Comparison of ENCODE assay signal across 12 cellular contexts in the genomic region with DNA sequence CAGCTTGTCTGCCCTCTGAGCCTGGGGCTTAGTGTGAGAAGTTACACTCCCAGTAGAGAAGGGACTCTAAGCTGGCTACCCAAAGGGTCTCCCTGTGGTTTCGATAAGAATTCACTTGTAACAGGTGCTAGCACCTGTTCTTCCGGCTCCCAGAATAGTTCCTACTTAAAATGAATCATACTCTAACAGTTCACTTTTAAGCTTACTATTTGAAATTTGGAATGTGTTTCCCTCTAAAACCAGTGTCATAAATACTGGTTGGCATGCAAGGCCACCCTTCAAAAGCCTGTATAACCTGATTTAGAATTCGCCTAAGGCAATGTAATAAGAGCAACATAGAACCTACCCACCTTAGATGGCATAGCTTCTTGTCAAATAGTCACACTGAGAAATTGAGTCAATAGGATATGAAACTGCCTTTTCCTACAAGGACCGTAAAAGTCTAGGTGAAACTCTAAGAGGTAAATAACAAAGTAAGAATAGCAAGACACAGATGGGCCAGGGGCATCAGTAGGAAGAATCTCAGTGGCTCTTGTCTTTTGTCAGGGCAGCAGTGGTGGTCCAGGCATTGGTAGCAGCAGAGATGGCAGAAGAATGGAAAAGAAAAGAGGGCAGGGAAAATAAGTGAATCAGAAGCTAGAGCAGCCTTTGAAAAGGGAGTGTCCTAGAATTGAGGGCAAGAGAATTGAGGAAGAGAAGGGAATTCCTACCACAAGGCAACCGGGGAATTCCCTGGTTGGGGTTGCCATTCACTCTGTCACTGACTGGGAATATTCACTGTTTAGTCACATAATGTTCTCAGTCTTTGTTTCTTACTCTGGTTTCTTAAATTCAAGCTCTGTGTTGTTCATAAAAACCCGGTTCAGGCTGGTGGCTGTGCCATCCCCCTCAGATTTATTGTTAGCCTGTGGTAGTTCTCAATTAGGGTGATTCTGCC.
DNase-seq lines count a peak whose midpoint lies in the region; ATAC-seq, FAIRE-seq and TF ChIP-seq lines count a peak whose summit lies in the region.
"Had no signal": no experiment of that assay in that cellular context is flagged by ENCODE, and none has a peak within 500 bp of the region (broad histone marks: within the 10 kb centered on the region; RNA-seq: fewer than 3 reads in every experiment).

No MANE protein-coding gene starts in this region.

- DNase-seq in activated CD8-positive, alpha-beta memory T cell treated with anti-CD3 and anti-CD28 coated beads, Interleukin-2, amount 10 ng/mL, durations not matched to agents 7 days and 5 days: no peak
- no peak for DNase-seq in activated CD8-positive, alpha-beta memory T cell treated with anti-CD3 and anti-CD28 coated beads, Interleukin-2, amount 50 U/mL, for 4 hours
- DNase-seq in SJCRH30 (peak; percentile 71 to 83), epithelial cell of proximal tubule (ENCODE audit: low read depth) (peak; percentile 65), smooth muscle cell (lab: John Stamatoyannopoulos, UW; ENCODE audit: unreplicated experiment) (no peak), D721Med (ENCODE audit: insufficient read length, low spot score) (no peak)
- DNase-seq: adrenal gland, left ventricle myocardium inferior, NCI-H2081 treated with DMSO at 0.1 percent for 48 hours had no signal

- no peaks in the 10 kb centered on the region for H3K36me3 ChIP-seq in SJCRH30
- no peaks in the 10 kb centered on the region for H3K36me3 ChIP-seq in smooth muscle cell (ENCODE audit: low read depth)
- H3K36me3 ChIP-seq: adrenal gland, esophagus muscularis mucosa, left ventricle myocardium inferior had no signal

- H3K27me3 Mint-ChIP-seq in activated CD8-positive, alpha-beta memory T cell treated with anti-CD3 and anti-CD28 coated beads, Interleukin-2, amount 10 ng/mL, durations not matched to agents 7 days and 5 days: no peaks in the 10 kb centered on the region

- H4K20me1 ChIP-seq in smooth muscle cell (ENCODE audit: low read depth): peaks cover 22% of the 10 kb centered on the region

- H3K9me3 Mint-ChIP-seq in activated CD8-positive, alpha-beta memory T cell treated with anti-CD3 and anti-CD28 coated beads, Interleukin-2, amount 10 ng/mL, durations not matched to agents 7 days and 5 days (ENCODE audit: low read depth): no peaks in the 10 kb centered on the region

- H3K27me3 ChIP-seq in SJCRH30 (no peaks in the 10 kb centered on the region), smooth muscle cell (ENCODE audit: low read depth) (no peaks in the 10 kb centered on the region)
- H3K27me3 ChIP-seq: adrenal gland, esophagus muscularis mucosa had no signal

- WGBS in smooth muscle cell (ENCODE audit: low lambda C conversion rate): 82% methylated on average over 6 of the region's 6 CpGs

- CTCF ChIA-PET in activated CD8-positive, alpha-beta memory T cell treated with anti-CD3 and anti-CD28 coated beads, Interleukin-2, amount 10 ng/mL, durations not matched to agents 7 days and 5 days (lab: Charles Lee): interaction anchor here (0.9 to 2.0 kb wide), 5 partner anchors 10 to 90 kb away, joined by 3 to 6 read pairs (median 4); no protein-coding TSS in a partner anchor

- H2AFZ ChIP-seq in smooth muscle cell (ENCODE audit: low read depth): no peak overlapping the region

- H3K27ac ChIP-seq in SJCRH30 (peak overlapping the region; percentile 67), smooth muscle cell (ENCODE audit: low read depth) (peak overlapping the region; percentile 69)
- H3K27ac ChIP-seq: adrenal gland, esophagus muscularis mucosa, left ventricle myocardium inferior had no signal

- H3K4me3 ChIP-seq in SJCRH30: no peak overlapping the region
- H3K4me3 ChIP-seq in epithelial cell of proximal tubule (ENCODE audit: low read depth, low read length): no peak overlapping the region
- no peak overlapping the region for H3K4me3 ChIP-seq in smooth muscle cell
- H3K4me3 ChIP-seq: adrenal gland, esophagus muscularis mucosa, left ventricle myocardium inferior had no signal

- ATAC-seq in activated CD8-positive, alpha-beta memory T cell treated with anti-CD3 and anti-CD28 coated beads, Interleukin-2, amount 10 ng/mL, durations not matched to agents 7 days and 5 days: no peak
- no peak for ATAC-seq in HG03457 (IDR thresholded peaks at IDR 0.05; ENCODE audit: unreplicated experiment)
- no peak for ATAC-seq in GM19328 (IDR thresholded peaks at IDR 0.05; ENCODE audit: unreplicated experiment)

- H3K4me2 ChIP-seq in smooth muscle cell: peak overlapping the region; percentile 23

- peak overlapping the region; percentile 10 for H3K4me3 Mint-ChIP-seq in activated CD8-positive, alpha-beta memory T cell treated with anti-CD3 and anti-CD28 coated beads, Interleukin-2, amount 10 ng/mL, durations not matched to agents 7 days and 5 days

- H3K27ac Mint-ChIP-seq in activated CD8-positive, alpha-beta memory T cell treated with anti-CD3 and anti-CD28 coated beads, Interleukin-2, amount 10 ng/mL, durations not matched to agents 7 days and 5 days: peak overlapping the region; percentile 96

- peak overlapping the region; percentile 48 for H3K9ac ChIP-seq in smooth muscle cell (ENCODE audit: low read depth)

- peaks cover 92% of the 10 kb centered on the region for H3K4me1 Mint-ChIP-seq in activated CD8-positive, alpha-beta memory T cell treated with anti-CD3 and anti-CD28 coated beads, Interleukin-2, amount 10 ng/mL, durations not matched to agents 7 days and 5 days

- FAIRE-seq in D721Med (lab: Jason Lieb, UNC): no peak

- peaks cover 18% of the 10 kb centered on the region for H3K79me2 ChIP-seq in smooth muscle cell (ENCODE audit: low read depth)

- H3K9me3 ChIP-seq in SJCRH30 (replicated peaks): no peaks in the 10 kb centered on the region
- H3K9me3 ChIP-seq in smooth muscle cell (replicated peaks; ENCODE audit: low read depth): no peaks in the 10 kb centered on the region
- H3K9me3 ChIP-seq: adrenal gland, esophagus muscularis mucosa, left ventricle myocardium inferior had no signal

- peaks cover 3% of the 10 kb centered on the region for H3K36me3 Mint-ChIP-seq in activated CD8-positive, alpha-beta memory T cell treated with anti-CD3 and anti-CD28 coated beads, Interleukin-2, amount 10 ng/mL, durations not matched to agents 7 days and 5 days

- peaks cover 77% of the 10 kb centered on the region for H3K4me1 ChIP-seq in SJCRH30
- peaks cover 31% of the 10 kb centered on the region for H3K4me1 ChIP-seq in smooth muscle cell (ENCODE audit: low read depth)

- TF ChIP-seq CTCF in epithelial cell of proximal tubule (conservative IDR thresholded peaks at IDR 0.05; ENCODE audit: low read depth, low read length) (peak; percentile 39), smooth muscle cell (IDR thresholded peaks at IDR 0.05; ENCODE audit: borderline replicate concordance, insufficient read depth, poor library complexity, severe bottlenecking) (peak; percentile 8), D721Med (IDR thresholded peaks at IDR 0.05; ENCODE audit: insufficient read depth, missing control alignments) (no peak)

- H3F3A ChIP-seq in smooth muscle cell (ENCODE audit: low read depth): no peaks in the 10 kb centered on the region

Comparison
In these comparisons a context has a peak if more than half of its experiments do, and no peak if none do; other contexts are left out.
1. DNase-seq: peak in SJCRH30 (2 of 2) and epithelial cell of proximal tubule (single experiment); none in activated CD8-positive, alpha-beta memory T cell treated with anti-CD3 and anti-CD28 coated beads, Interleukin-2, amount 10 ng/mL, durations not matched to agents 7 days and 5 days (single experiment), activated CD8-positive, alpha-beta memory T cell treated with anti-CD3 and anti-CD28 coated beads, Interleukin-2, amount 50 U/mL, for 4 hours (single experiment), smooth muscle cell (single experiment) and D721Med (single experiment).